In the genomic region with DNA sequence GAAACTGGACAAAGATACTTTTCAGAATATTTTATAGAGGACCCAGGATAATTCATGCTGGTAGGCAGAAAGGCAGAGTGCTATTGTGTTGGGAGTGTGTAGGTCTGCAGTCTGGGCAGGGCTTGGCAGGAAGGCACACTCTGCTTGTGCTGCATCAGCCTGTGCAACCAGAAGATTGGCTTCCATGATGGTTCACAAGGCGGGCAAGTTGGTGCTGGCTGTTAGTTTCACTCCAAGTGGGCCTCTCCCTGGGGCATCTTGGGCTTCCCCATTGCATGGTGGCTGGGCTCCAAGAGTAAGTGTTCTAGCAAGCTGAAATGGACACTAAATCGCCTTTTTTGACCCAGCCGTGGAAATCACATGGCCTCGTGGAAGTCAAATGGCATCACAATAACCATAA, we compare ENCODE assay signal across 19 cellular contexts. TPM values are rescaled to one million over a fixed set of nuclear protein-coding genes. Genes with fewer than 3 reads are reported as not detected.
A peak's percentile ranks its signal among the peaks of the same experiment; 100 is the strongest.
DNase-seq lines count a peak whose midpoint lies in the region; ATAC-seq and TF ChIP-seq lines count a peak whose summit lies in the region.
"Had no signal": no experiment of that assay in that cellular context is flagged by ENCODE, and none has a peak within 500 bp of the region (broad histone marks: within the 10 kb centered on the region; RNA-seq: fewer than 3 reads in every experiment).

No MANE protein-coding gene starts in this region.

- H3K27ac ChIP-seq in IMR-90 (ENCODE audit: insufficient read depth, low read length) (no peak overlapping the region), epithelial cell of prostate (peak overlapping the region; percentile 92), smooth muscle cell (ENCODE audit: low read depth) (peak overlapping the region; percentile 93)
- H3K27ac ChIP-seq: RWPE1 had no signal

- no peaks in the 10 kb centered on the region for H3K27me3 Mint-ChIP-seq in activated naive CD4-positive, alpha-beta T cell treated with anti-CD3 and anti-CD28 coated beads for 36 hours (ENCODE audit: low read depth)

- peaks cover 44% of the 10 kb centered on the region for H3K4me1 Mint-ChIP-seq in activated naive CD4-positive, alpha-beta T cell treated with anti-CD3 and anti-CD28 coated beads for 36 hours (ENCODE audit: low read depth)

- CTCF ChIA-PET in activated naive CD4-positive, alpha-beta T cell treated with anti-CD3 and anti-CD28 coated beads for 36 hours (lab: Charles Lee) = interaction anchor here (1.6 kb wide), 1 partner anchor 24 kb away, joined by 5 read pairs; a partner anchor contains a TSS
- CTCF ChIA-PET in IMR-90 (lab: Yijun Ruan, JAX) = interaction anchor here (0.6 kb wide), 1 partner anchor 413 kb away, joined by 3 read pairs; no protein-coding TSS in a partner anchor

- no peak overlapping the region for H3K4me2 ChIP-seq in IMR-90 (ENCODE audit: low read depth, low read length)
- no peak overlapping the region for H3K4me2 ChIP-seq in smooth muscle cell

- in situ Hi-C loops in IMR-90 (cut with MboI; ENCODE audit: low sequenced_read_pairs) = no loop called here

- peaks cover 6% of the 10 kb centered on the region for H3K36me3 Mint-ChIP-seq in activated naive CD4-positive, alpha-beta T cell treated with anti-CD3 and anti-CD28 coated beads for 36 hours (ENCODE audit: low read depth)

- no peak for ATAC-seq in IMR-90 (ENCODE audit: low read depth)
- no peak for ATAC-seq in HG03342 (IDR thresholded peaks at IDR 0.05; ENCODE audit: unreplicated experiment)
- ATAC-seq in HG03460 (IDR thresholded peaks at IDR 0.05; ENCODE audit: unreplicated experiment) = no peak
- ATAC-seq: heart right ventricle had no signal

- no peak overlapping the region for H3K9ac ChIP-seq in IMR-90 (ENCODE audit: low read depth, low read length)
- no peak overlapping the region for H3K9ac ChIP-seq in smooth muscle cell (ENCODE audit: low read depth)

- intact Hi-C loops in activated naive CD4-positive, alpha-beta T cell treated with anti-CD3 and anti-CD28 coated beads for 36 hours (cut with micrococcal nuclease) = loop anchor here (2.0 to 5.0 kb wide), 5 partner anchors 127 to 659 kb away; no protein-coding TSS in a partner anchor
- intact Hi-C loops in IMR-90 (cut with micrococcal nuclease) = no loop called here

- POLR2A ChIA-PET in IMR-90 (lab: Charles Lee; ENCODE audit: unreplicated experiment) = no interaction called here

- H2AK9ac ChIP-seq in IMR-90 (replicated peaks; ENCODE audit: low read depth, low read length, poor library complexity) = peak overlapping the region; percentile 48

- peak overlapping the region; percentile 63; the same call in 1 of the 2 replicates for H2AK5ac ChIP-seq in IMR-90 (ENCODE audit: low read depth, low read length)

- H2BK120ac ChIP-seq in IMR-90 (ENCODE audit: low read depth, low read length) = no peak overlapping the region

- H3K36me3 ChIP-seq in IMR-90 (ENCODE audit: control insufficient read depth, insufficient read depth, low read length) (no peaks in the 10 kb centered on the region), smooth muscle cell (ENCODE audit: low read depth) (no peaks in the 10 kb centered on the region)
- H3K36me3 ChIP-seq: adrenal gland, heart right ventricle, spleen had no signal

- H4K20me1 ChIP-seq in IMR-90 (ENCODE audit: insufficient read depth, low read length) (peaks cover 26% of the 10 kb centered on the region), smooth muscle cell (ENCODE audit: low read depth) (peaks cover 29% of the 10 kb centered on the region)

- H2BK15ac ChIP-seq in IMR-90 (ENCODE audit: low read depth, low read length) = no peak overlapping the region

- H3K4me3 ChIP-seq in IMR-90 (ENCODE audit: insufficient read depth, low read depth, low read length) (no peak overlapping the region), smooth muscle cell (no peak overlapping the region)

- no peak overlapping the region for H2BK20ac ChIP-seq in IMR-90 (ENCODE audit: low read depth, low read length)

- no TSS peak for BruUV-seq in IMR-90 (replicated peaks; lab: Mats Ljungman, UMichigan)

- H3K4me1 ChIP-seq in IMR-90 (ENCODE audit: control insufficient read depth, insufficient read depth, low read length) = peaks cover 4% of the 10 kb centered on the region
- H3K4me1 ChIP-seq in smooth muscle cell (ENCODE audit: low read depth) = peaks cover 28% of the 10 kb centered on the region

- H3K4ac ChIP-seq in IMR-90 (ENCODE audit: low read depth, low read length) = no peak overlapping the region

- H4K5ac ChIP-seq in IMR-90 (ENCODE audit: low read depth, low read length) = no peak overlapping the region

- dilution Hi-C loops in IMR-90 (cut with HindIII; ENCODE audit: low sequenced_read_pairs, unreplicated experiment) = no loop called here

- H3K9me3 ChIP-seq in IMR-90 (ENCODE audit: control insufficient read depth, insufficient read depth, low read length) (no peaks in the 10 kb centered on the region), smooth muscle cell (replicated peaks; ENCODE audit: low read depth) (no peaks in the 10 kb centered on the region)
- H3K9me3 ChIP-seq: adrenal gland, heart right ventricle, spleen had no signal

- H3K27me3 ChIP-seq in IMR-90 (ENCODE audit: control insufficient read depth, insufficient read depth, low read length) (no peaks in the 10 kb centered on the region), smooth muscle cell (ENCODE audit: low read depth) (no peaks in the 10 kb centered on the region)
- H3K27me3 ChIP-seq: adrenal gland, heart right ventricle, spleen had no signal

- peaks cover 31% of the 10 kb centered on the region for H3K79me2 ChIP-seq in smooth muscle cell (ENCODE audit: low read depth)

- H3K56ac ChIP-seq in IMR-90 (ENCODE audit: extremely low read depth, insufficient read depth, low read length) = no peak overlapping the region

- H3K9me3 Mint-ChIP-seq in activated naive CD4-positive, alpha-beta T cell treated with anti-CD3 and anti-CD28 coated beads for 36 hours = no peaks in the 10 kb centered on the region
- H3K9me3 Mint-ChIP-seq: activated T-helper 1 cell treated with anti-CD3 and anti-CD28 coated beads, Interleukin-12 subunit alpha, Interleukin-12 subunit beta, Interleukin-2, Interleukin-4 antibody, amounts not matched to agents 30 ng/mL and 10 ng/mL and 1 ng/mL, durations not matched to agents 14 hours and 24 hours and 36 hours had no signal

- H3K18ac ChIP-seq in IMR-90 (ENCODE audit: low read depth, low read length) = no peak overlapping the region

- H2AFZ ChIP-seq in IMR-90 (replicated peaks; ENCODE audit: low read length, poor library complexity) = peak overlapping the region; percentile 49
- no peak overlapping the region for H2AFZ ChIP-seq in smooth muscle cell (ENCODE audit: low read depth)

- 0 out of 4 replicates have a peak overlapping the region, but pooled peaks of 1 of the 2 experiments have one; percentile 34 for H4K8ac ChIP-seq in IMR-90 (ENCODE audit: low read depth in 2 of 2, low read length in 2 of 2)

- no peaks in the 10 kb centered on the region for H3F3A ChIP-seq in smooth muscle cell (ENCODE audit: low read depth)

- no peak overlapping the region for H3K23ac ChIP-seq in IMR-90 (ENCODE audit: low read depth, low read length)

- TF ChIP-seq RAD21 in IMR-90 (IDR thresholded peaks at IDR 0.05; ENCODE audit: low read length) = no peak

- H2BK5ac ChIP-seq in IMR-90 (ENCODE audit: low read depth, low read length, poor library complexity, severe bottlenecking) = no peak overlapping the region

- no peak overlapping the region for H4K91ac ChIP-seq in IMR-90 (ENCODE audit: insufficient read depth, low read depth, low read length)

- H3K27ac Mint-ChIP-seq in activated naive CD4-positive, alpha-beta T cell treated with anti-CD3 and anti-CD28 coated beads for 36 hours = no peak overlapping the region

- DNase-seq in activated naive CD4-positive, alpha-beta T cell treated with anti-CD3 and anti-CD28 coated beads for 36 hours = peak; percentile 11
- DNase-seq in activated naive CD4-positive, alpha-beta T cell treated with Interleukin-2 at 50 U/mL for 16 hours = no peak
- DNase-seq in IMR-90 = no peak
- no peak for DNase-seq in epithelial cell of prostate (ENCODE audit: low read depth, low spot score)
- no peak for DNase-seq in smooth muscle cell (lab: John Stamatoyannopoulos, UW; ENCODE audit: unreplicated experiment)
- DNase-seq in stimulated activated naive CD4-positive, alpha-beta T cell treated with Interleukin-2 at 50 U/mL for 16 hours (lab: John Stamatoyannopoulos, UW) = no peak
- DNase-seq: caudate nucleus; effector CD4-positive, alpha-beta T cell; heart right ventricle; kidney; NCI-H2029; NCI-H446 treated with DMSO at 0.1 percent for 48 hours; NK-92 treated with Interleukin-12 subunit alpha and Interleukin-12 subunit beta, amount 100 ng/mL, for 24 hours; spleen had no signal

- no peak for TF ChIP-seq POLR2A in IMR-90 (IDR thresholded peaks at IDR 0.05; ENCODE audit: low read depth, low read length)

- WGBS in IMR-90 (ENCODE audit: extremely low coverage in 2 of 2, insufficient read length in 1 of 2), 2 experiments = 67% methylated on average over 1 of the region's 4 CpGs; no CpG with 5 or more reads in 1 of the 2 experiments
- WGBS in smooth muscle cell (ENCODE audit: low lambda C conversion rate) = 92% methylated on average over 4 of the region's 4 CpGs

- no peak overlapping the region for H3K4me3 Mint-ChIP-seq in activated naive CD4-positive, alpha-beta T cell treated with anti-CD3 and anti-CD28 coated beads for 36 hours

- peaks cover 9% of the 10 kb centered on the region for H3K9me1 ChIP-seq in IMR-90 (ENCODE audit: insufficient read depth, low read length)

- TF ChIP-seq CTCF in IMR-90 (conservative IDR thresholded peaks at IDR 0.05; ENCODE audit: low read depth, low read length) (no peak), smooth muscle cell (IDR thresholded peaks at IDR 0.05; ENCODE audit: borderline replicate concordance, insufficient read depth, poor library complexity, severe bottlenecking) (no peak)

- peaks cover 3 to 16% of the 10 kb centered on the region in 2 experiments; a peak in 3 of 4 replicates for H3K79me1 ChIP-seq in IMR-90 (ENCODE audit: low read depth in 1 of 2, low read length in 2 of 2)

- no peak overlapping the region for H3K14ac ChIP-seq in IMR-90 (replicated peaks; ENCODE audit: low read depth, low read length)

TF ChIP-seq in IMR-90, 13 proteins besides CTCF, POLR2A, EP300 and RAD21 (continues in another document):
- TF ChIP-seq NFE2L2 (IDR thresholded peaks at IDR 0.05; ENCODE audit: low read depth, low read length) = no peak

RNA-seq across cellular contexts. Expression of a gene that starts 1.8 kb away (rescaled TPM):
- 100 to 1,000 TPM; 143 TPM for total RNA-seq in activated naive CD4-positive, alpha-beta T cell treated with anti-CD3 and anti-CD28 coated beads for 36 hours
- 64.5 and 90.3 TPM in 2 replicates for total RNA-seq in IMR-90 (2012; rRNA removed)
- polyA plus RNA-seq in IMR-90 (2012; rRNA removed) = 103 and 113 TPM in 2 replicates
- polyA plus RNA-seq in IMR-90 (2012; cell fraction: cytosol; rRNA removed) = 20.1 and 38.4 TPM in 2 replicates
- 6.4 and 41.8 TPM in 2 replicates for polyA plus RNA-seq in IMR-90 (2012; cell fraction: nucleus; rRNA removed; ENCODE audit: low replicate concordance)
- total RNA-seq in smooth muscle cell = 61.3 and 69.3 TPM in 2 replicates
- 104 and 111 TPM in 2 replicates for polyA plus RNA-seq in smooth muscle cell

RNA-seq across cellular contexts. Expression of a gene that starts 23.7 kb away (rescaled TPM):
- 10 to 100 TPM; 93.8 to 95.8 TPM for total RNA-seq in activated naive CD4-positive, alpha-beta T cell treated with anti-CD3 and anti-CD28 coated beads for 36 hours
- 90.7 and 124 TPM in 2 replicates for total RNA-seq in IMR-90 (2012; rRNA removed)
- 48.0 and 64.2 TPM in 2 replicates for polyA plus RNA-seq in IMR-90 (2012; rRNA removed)
- 6.7 and 15.9 TPM in 2 replicates for polyA plus RNA-seq in IMR-90 (2012; cell fraction: cytosol; rRNA removed)
- 1.5 and 27.9 TPM in 2 replicates for polyA plus RNA-seq in IMR-90 (2012; cell fraction: nucleus; rRNA removed; ENCODE audit: low replicate concordance)
- 113 and 135 TPM in 2 replicates for total RNA-seq in smooth muscle cell
- polyA plus RNA-seq in smooth muscle cell = 82.8 and 85.5 TPM in 2 replicates
